In the genomic region with DNA sequence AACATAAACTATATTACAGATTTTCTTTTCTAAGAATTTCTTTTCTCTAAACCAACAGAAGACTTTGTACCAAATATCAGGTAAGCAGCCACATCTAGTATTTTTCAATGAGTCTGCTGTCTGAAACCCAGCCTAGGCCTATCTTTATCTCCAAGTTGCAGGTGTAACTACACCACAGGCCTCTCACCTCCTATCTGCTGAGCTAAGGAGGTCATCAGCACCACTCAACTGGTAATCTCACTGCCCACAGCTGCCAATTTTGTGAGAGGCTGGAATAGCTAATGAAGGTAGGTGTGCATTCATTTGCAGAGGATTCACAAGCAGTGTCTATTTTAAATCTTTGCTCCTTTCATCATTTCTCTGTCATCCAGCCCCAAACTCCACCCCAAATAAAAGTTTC, we compare ENCODE assay signal across 22 cellular contexts.
"Had no signal": no experiment of that assay in that cellular context is flagged by ENCODE, and none has a peak within 500 bp of the region (broad histone marks: within the 10 kb centered on the region; RNA-seq: fewer than 3 reads in every experiment).

No MANE protein-coding gene starts in this region.

- DNase-seq: activated CD4-positive, alpha-beta memory T cell treated with anti-CD3 and anti-CD28 coated beads, Interleukin-2, amount 10 ng/mL, durations not matched to agents 7 days and 5 days; activated CD4-positive, alpha-beta T cell treated with anti-CD3 and anti-CD28 coated beads for 1 hour; activated CD4-positive, alpha-beta T cell treated with anti-CD3 and anti-CD28 coated beads for 4 hours; activated CD4-positive, alpha-beta T cell treated with anti-CD3 and anti-CD28 coated beads, Interleukin-2, amount 10 ng/mL, durations not matched to agents 7 days and 5 days; activated CD4-positive, alpha-beta T cell treated with anti-CD3 and anti-CD28 coated beads, Interleukin-2, amount 50 U/mL, for 4 hours; activated CD8-positive, alpha-beta memory T cell treated with anti-CD3 and anti-CD28 coated beads, Interleukin-2, amount 50 U/mL, for 48 hours; activated gamma-delta T cell; activated naive CD4-positive, alpha-beta T cell; activated naive CD4-positive, alpha-beta T cell treated with anti-CD3 and anti-CD28 coated beads, Interleukin-2, amount 10 ng/mL, durations not matched to agents 7 days and 5 days; activated naive CD8-positive, alpha-beta T cell treated with anti-CD3 and anti-CD28 coated beads, Interleukin-2, amount 10 ng/mL, durations not matched to agents 7 days and 5 days; activated T-cell treated with anti-CD3 and anti-CD28 coated beads for 4 hours; activated T-cell treated with anti-CD3 and anti-CD28 coated beads, Interleukin-2, amount 50 U/mL, for 24 hours; activated T-cell treated with anti-CD3 and anti-CD28 coated beads, Interleukin-2, amount 50 U/mL, for 72 hours; central memory CD4-positive, alpha-beta T cell; cerebellar nuclear complex; colonic mucosa; effector CD8-positive, alpha-beta T cell; esophagus squamous epithelium; foreskin melanocyte; hippocampal formation had no signal

- ATAC-seq: activated naive CD4-positive, alpha-beta T cell treated with anti-CD3 and anti-CD28 coated beads, Interleukin-2, amount 50 U/mL, for 72 hours; activated T-cell treated with anti-CD3 and anti-CD28 coated beads, Interleukin-2, amount 50 U/mL, for 72 hours; WTC11 had no signal
